ENCODE assay signal across 9 cellular contexts in genomic region chr11:64146036-64146943, GRCh38. TPM values are rescaled to one million over a fixed set of nuclear protein-coding genes. Genes with fewer than 3 reads are reported as not detected.
DNase-seq lines count a peak whose midpoint lies in the region; ATAC-seq, FAIRE-seq and TF ChIP-seq lines count a peak whose summit lies in the region.
"Had no signal": no experiment of that assay in that cellular context is flagged by ENCODE, and none has a peak within 500 bp of the region (broad histone marks: within the 10 kb centered on the region; RNA-seq: fewer than 3 reads in every experiment).

No MANE protein-coding gene starts in this region.

- no peak overlapping the region for H3K27ac Mint-ChIP-seq in activated naive CD4-positive, alpha-beta T cell treated with anti-CD3 and anti-CD28 coated beads for 36 hours
- H3K27ac Mint-ChIP-seq: stimulated activated naive CD8-positive, alpha-beta T cell treated with anti-CD3 and anti-CD28 coated beads, Interleukin-15, Interleukin-2, amounts not matched to agents 100 ng/mL and 50 ng/mL, for 24 hours had no signal

- CTCF ChIA-PET in activated naive CD4-positive, alpha-beta T cell treated with anti-CD3 and anti-CD28 coated beads for 36 hours (lab: Charles Lee): interaction anchor here (1.2 to 7.8 kb wide), 4 partner anchors 8 to 146 kb away, joined by 3 to 96 read pairs (median 5); no protein-coding TSS in a partner anchor

- no peak overlapping the region for H3K4me3 Mint-ChIP-seq in activated naive CD4-positive, alpha-beta T cell treated with anti-CD3 and anti-CD28 coated beads for 36 hours
- H3K4me3 Mint-ChIP-seq: stimulated activated naive CD8-positive, alpha-beta T cell treated with anti-CD3 and anti-CD28 coated beads, Interleukin-15, Interleukin-2, amounts not matched to agents 100 ng/mL and 50 ng/mL, for 24 hours had no signal

- TF ChIP-seq RAD21 in Ishikawa (IDR thresholded peaks at IDR 0.05; ENCODE audit: low read depth): peak; percentile 47

- H3K4me1 Mint-ChIP-seq in activated naive CD4-positive, alpha-beta T cell treated with anti-CD3 and anti-CD28 coated beads for 36 hours (ENCODE audit: low read depth): peaks cover 9% of the 10 kb centered on the region

- H3K9me3 Mint-ChIP-seq in activated naive CD4-positive, alpha-beta T cell treated with anti-CD3 and anti-CD28 coated beads for 36 hours: no peaks in the 10 kb centered on the region
- H3K9me3 Mint-ChIP-seq: stimulated activated naive CD8-positive, alpha-beta T cell treated with anti-CD3 and anti-CD28 coated beads, Interleukin-15, Interleukin-2, amounts not matched to agents 100 ng/mL and 50 ng/mL, for 24 hours had no signal

- ATAC-seq in SK-N-SH treated with all-trans-retinoic acid at 6 μM for 48 hours (peak; percentile 66), left ventricle myocardium superior (no peak), GM21528 (IDR thresholded peaks at IDR 0.05; ENCODE audit: low FRiP score, unreplicated experiment) (no peak), GM21447 (IDR thresholded peaks at IDR 0.05; ENCODE audit: unreplicated experiment) (no peak)

- peak; percentile 67 for TF ChIP-seq CTCF in D721Med (IDR thresholded peaks at IDR 0.05; ENCODE audit: insufficient read depth, missing control alignments)

- FAIRE-seq in D721Med (lab: Jason Lieb, UNC): no peak

- no peak for TF ChIP-seq EP300 in Ishikawa (IDR thresholded peaks at IDR 0.05; ENCODE audit: borderline replicate concordance)

- intact Hi-C loops in activated naive CD4-positive, alpha-beta T cell treated with anti-CD3 and anti-CD28 coated beads for 36 hours (cut with micrococcal nuclease): no loop called here
- intact Hi-C loops in left ventricle myocardium superior (cut with micrococcal nuclease): no loop called here

- no peaks in the 10 kb centered on the region for H3K27me3 Mint-ChIP-seq in activated naive CD4-positive, alpha-beta T cell treated with anti-CD3 and anti-CD28 coated beads for 36 hours (ENCODE audit: low read depth)
- H3K27me3 Mint-ChIP-seq: stimulated activated naive CD8-positive, alpha-beta T cell treated with anti-CD3 and anti-CD28 coated beads, Interleukin-15, Interleukin-2, amounts not matched to agents 100 ng/mL and 50 ng/mL, for 24 hours had no signal

- DNase-seq in D721Med (ENCODE audit: insufficient read length, low spot score): no peak
- DNase-seq in activated naive CD4-positive, alpha-beta T cell treated with anti-CD3 and anti-CD28 coated beads for 36 hours: peak; percentile 75
- DNase-seq in left ventricle myocardium superior: peak; percentile 54
- DNase-seq in stimulated activated CD4-positive, alpha-beta T cell treated with anti-CD3 and anti-CD28 coated beads, Interleukin-1b, Interleukin-23, amount 100 ng/mL, for 24 hours (ENCODE audit: low read depth in 4 of 4, low spot score in 1 of 4): peak; percentile 30 to 35 (median 34)

- H3K36me3 Mint-ChIP-seq in activated naive CD4-positive, alpha-beta T cell treated with anti-CD3 and anti-CD28 coated beads for 36 hours (ENCODE audit: low read depth): peaks cover 3% of the 10 kb centered on the region

TF ChIP-seq in Ishikawa, 13 proteins besides CTCF, POLR2A, EP300 and RAD21:
- no peak for TF ChIP-seq YY1 (IDR thresholded peaks at IDR 0.05; ENCODE audit: low read depth)
- no peak for TF ChIP-seq TEAD4 (IDR thresholded peaks at IDR 0.05)

TF ChIP-seq in SK-N-SH treated with all-trans-retinoic acid at 6 μM for 48 hours, 23 proteins besides CTCF, POLR2A, EP300 and RAD21:
- TF ChIP-seq GLIS3 (CRISPR knock-in tag; IDR thresholded peaks at IDR 0.05) (no peak), CREB5 (CRISPR knock-in tag; IDR thresholded peaks at IDR 0.05; ENCODE audit: low read depth) (no peak), TCF4 (CRISPR knock-in tag; IDR thresholded peaks at IDR 0.05; ENCODE audit: borderline replicate concordance) (peak; percentile 70; the same call in 1 of the 2 replicates), ARNTL (CRISPR knock-in tag; IDR thresholded peaks at IDR 0.05; ENCODE audit: borderline replicate concordance, low read depth) (no peak), TSHZ2 (CRISPR knock-in tag; IDR thresholded peaks at IDR 0.05) (0 out of 2 replicates have a peak, but pooled peaks have one; percentile 63), ZFP3 (CRISPR knock-in tag; IDR thresholded peaks at IDR 0.05) (no peak), OSR1 (CRISPR knock-in tag; IDR thresholded peaks at IDR 0.05) (no peak), ZNF565 (CRISPR knock-in tag; conservative IDR thresholded peaks at IDR 0.05; ENCODE audit: low read depth) (no peak), CSDC2 (CRISPR knock-in tag; IDR thresholded peaks at IDR 0.05) (no peak)

RNA-seq across cellular contexts. Expression of gene MACROD1, which starts 19.6 kb away (rescaled TPM):
- 10 to 100 TPM; 38.7 to 48.6 TPM for total RNA-seq in activated naive CD4-positive, alpha-beta T cell treated with anti-CD3 and anti-CD28 coated beads for 36 hours
- total RNA-seq in left ventricle myocardium superior: 139 TPM

RNA-seq across cellular contexts. Expression of gene STIP1, which starts 39.7 kb away (rescaled TPM):
- total RNA-seq in activated naive CD4-positive, alpha-beta T cell treated with anti-CD3 and anti-CD28 coated beads for 36 hours: 100 to 1,000 TPM; 264 to 272 TPM
- 127 TPM for total RNA-seq in left ventricle myocardium superior
